21 cellular contexts compared by ENCODE assay signal in the genomic region with DNA sequence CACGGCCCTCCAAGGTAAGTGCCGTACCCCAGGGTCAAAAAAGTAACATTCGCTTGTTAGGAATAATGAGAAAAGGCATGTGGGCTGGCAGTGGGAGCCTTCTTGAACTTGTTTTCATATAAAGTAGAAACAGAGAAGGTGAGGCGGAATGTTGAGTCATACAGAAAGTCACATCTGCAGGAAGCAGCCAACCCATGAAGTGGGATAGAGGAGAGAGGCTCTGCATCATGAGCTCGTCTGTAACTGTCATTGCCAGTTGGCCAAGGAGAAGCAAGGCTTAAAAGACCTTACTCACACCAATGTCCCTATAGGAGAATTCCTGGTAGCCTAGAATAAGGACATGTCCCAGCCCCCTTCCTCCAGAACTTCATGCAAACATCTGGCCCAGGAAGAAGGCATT.
A peak's percentile ranks its signal among the peaks of the same experiment; 100 is the strongest.
DNase-seq lines count a peak whose midpoint lies in the region; ATAC-seq and TF ChIP-seq lines count a peak whose summit lies in the region.
"Had no signal": no experiment of that assay in that cellular context is flagged by ENCODE, and none has a peak within 500 bp of the region (broad histone marks: within the 10 kb centered on the region; RNA-seq: fewer than 3 reads in every experiment).

No MANE protein-coding gene starts in this region.

- in situ Hi-C loops in HAP-1 (cut with MboI; ENCODE audit: low sequenced_read_pairs), result no loop called here

- H3K4me3 Mint-ChIP-seq in neural crest cell (no peak overlapping the region), Calu3 (ENCODE audit: low read depth, unreplicated experiment) (no peak overlapping the region)
- H3K4me3 Mint-ChIP-seq: natural killer cell, type B pancreatic cell had no signal

- H3K27ac ChIP-seq in testis, result no peak overlapping the region
- H3K27ac ChIP-seq: cardiac muscle cell, epithelial cell of prostate had no signal

- H3K4me1 ChIP-seq in testis (no peaks in the 10 kb centered on the region), HAP-1 (no peaks in the 10 kb centered on the region)

- H3K9me3 Mint-ChIP-seq in neural crest cell (no peaks in the 10 kb centered on the region), Calu3 (ENCODE audit: low read depth, unreplicated experiment) (no peaks in the 10 kb centered on the region)
- H3K9me3 Mint-ChIP-seq: type B pancreatic cell had no signal

- intact Hi-C loops in testis (cut with DNase I; ENCODE audit: low total_unique reads), result no loop called here
- intact Hi-C loops in Calu3 (cut with micrococcal nuclease; ENCODE audit: unreplicated experiment), result no loop called here

- H3K4me3 ChIP-seq in testis, result no peak overlapping the region
- no peak overlapping the region for H3K4me3 ChIP-seq in HAP-1
- H3K4me3 ChIP-seq: cardiac muscle cell had no signal

- H3K27me3 ChIP-seq in testis (no peaks in the 10 kb centered on the region), HAP-1 (ENCODE audit: low read depth) (peaks cover 15% of the 10 kb centered on the region)
- H3K27me3 ChIP-seq: cardiac muscle cell had no signal

- H3K27me3 Mint-ChIP-seq in neural crest cell (ENCODE audit: low read depth) (no peaks in the 10 kb centered on the region), Calu3 (ENCODE audit: unreplicated experiment) (peaks cover 75% of the 10 kb centered on the region)

- TF ChIP-seq CTCF in neural crest cell (conservative IDR thresholded peaks at IDR 0.05), result no peak
- no peak for TF ChIP-seq CTCF in testis (IDR thresholded peaks at IDR 0.05)
- TF ChIP-seq CTCF in Calu3 (IDR thresholded peaks at IDR 0.05; ENCODE audit: unreplicated experiment), result no peak

- H3K9me3 ChIP-seq in testis, result no peaks in the 10 kb centered on the region
- H3K9me3 ChIP-seq in HAP-1, result no peaks in the 10 kb centered on the region

- H3K27ac Mint-ChIP-seq in neural crest cell (ENCODE audit: unreplicated experiment), result peak overlapping the region; percentile 30
- no peak overlapping the region for H3K27ac Mint-ChIP-seq in Calu3 (ENCODE audit: unreplicated experiment)
- H3K27ac Mint-ChIP-seq: natural killer cell, type B pancreatic cell had no signal

- ATAC-seq in HG02571 (IDR thresholded peaks at IDR 0.05; ENCODE audit: unreplicated experiment), result peak; percentile 53
- ATAC-seq in HG03442 (IDR thresholded peaks at IDR 0.05; ENCODE audit: unreplicated experiment), result peak; percentile 47
- ATAC-seq: natural killer cell; Right ventricle myocardium inferior; stimulated activated naive CD8-positive, alpha-beta T cell treated with anti-CD3 and anti-CD28 coated beads, Interleukin-15, Interleukin-2, amounts not matched to agents 100 U/mL and 50 U/mL, for 24 hours had no signal

- BruUV-seq in Calu3 (replicated peaks; lab: Mats Ljungman, UMichigan), result no TSS peak

- H3K36me3 ChIP-seq in testis (ENCODE audit: low read depth, missing control alignments) (no peaks in the 10 kb centered on the region), HAP-1 (replicated peaks) (no peaks in the 10 kb centered on the region)
- H3K36me3 ChIP-seq: cardiac muscle cell had no signal

- H3K36me3 Mint-ChIP-seq in neural crest cell (ENCODE audit: low read depth), result no peaks in the 10 kb centered on the region
- H3K36me3 Mint-ChIP-seq in Calu3 (ENCODE audit: insufficient read depth, unreplicated experiment), result no peaks in the 10 kb centered on the region
- H3K36me3 Mint-ChIP-seq: natural killer cell, type B pancreatic cell had no signal

- WGBS in testis, 2 donors, result 88 to 91% methylated on average over 5 of the region's 5 CpGs

- CTCF ChIA-PET in Calu3 (lab: Charles Lee), result no interaction called here

- DNase-seq in GM19240 (ENCODE audit: insufficient read length, low spot score) (peak; percentile 33), neural crest cell (ENCODE audit: low read depth, low spot score) (no peak), testis (no peak), Calu3 (no peak), HAP-1 (ENCODE audit: low spot score in 2 of 2) (no peak)
- DNase-seq: activated CD4-positive, alpha-beta T cell treated with anti-CD3 and anti-CD28 coated beads for 4 hours; activated effector memory CD4-positive, alpha-beta T cell treated with anti-CD3 and anti-CD28 coated beads, Interleukin-2, amount 50 U/mL, for 16 hours; AML-193; amniotic stem cell; Karpas-422; natural killer cell; NCI-H1105 treated with DMSO at 0.1 percent for 48 hours; NCI-H524 treated with DMSO at 0.1 percent for 48 hours; posterior cingulate gyrus; stimulated activated naive CD8-positive, alpha-beta T cell treated with anti-CD3 and anti-CD28 coated beads, Interleukin-15, Interleukin-2, amounts not matched to agents 100 U/mL and 50 U/mL, for 24 hours had no signal

- TF ChIP-seq POLR2A in testis (IDR thresholded peaks at IDR 0.05), result no peak

- peaks cover 16% of the 10 kb centered on the region for H3K4me1 Mint-ChIP-seq in neural crest cell
- H3K4me1 Mint-ChIP-seq in Calu3 (ENCODE audit: low read depth, unreplicated experiment), result no peaks in the 10 kb centered on the region
- H3K4me1 Mint-ChIP-seq: natural killer cell had no signal
